ENCODE assay signal across 26 cellular contexts in genomic region chr6:70234561-70235236, GRCh38.
"Had no signal": no experiment of that assay in that cellular context is flagged by ENCODE, and none has a peak within 500 bp of the region (broad histone marks: within the 10 kb centered on the region; RNA-seq: fewer than 3 reads in every experiment).

No MANE protein-coding gene starts in this region.

- DNase-seq: activated CD4-positive, alpha-beta memory T cell treated with anti-CD3 and anti-CD28 coated beads, Interleukin-2, amount 10 ng/mL, durations not matched to agents 7 days and 5 days; activated CD4-positive, alpha-beta T cell treated with anti-CD3 and anti-CD28 coated beads for 4 hours; activated CD4-positive, alpha-beta T cell treated with anti-CD3 and anti-CD28 coated beads, Interleukin-2, amount 10 ng/mL, durations not matched to agents 7 days and 5 days; activated CD4-positive, alpha-beta T cell treated with anti-CD3 and anti-CD28 coated beads, Interleukin-2, amount 50 U/mL, for 4 hours; activated CD4-positive, CD25-positive, alpha-beta regulatory T cell; activated CD4-positive, CD25-positive, alpha-beta regulatory T cell treated with anti-CD3 and anti-CD28 coated beads, Interleukin-2, amount 50 U/mL, for 72 hours; activated effector memory CD4-positive, alpha-beta T cell treated with Interleukin-2 at 50 U/mL for 16 hours; activated gamma-delta T cell treated with Interleukin-2 at 50 U/mL for 16 hours; activated naive CD4-positive, alpha-beta T cell treated with anti-CD3 and anti-CD28 coated beads, Interleukin-2, amount 50 U/mL, for 16 hours; activated naive CD4-positive, alpha-beta T cell treated with Interleukin-2 at 50 U/mL for 16 hours; activated T-cell treated with anti-CD3 and anti-CD28 coated beads, Interleukin-2, amount 50 U/mL, for 4 hours; amniotic stem cell; anterior cingulate cortex; brain microvascular endothelial cell; cortex of kidney; dermis blood vessel endothelial cell; effector CD4-positive, alpha-beta T cell; effector memory CD8-positive, alpha-beta T cell; esophagus squamous epithelium; foreskin melanocyte; heart right ventricle; T-helper 2 cell had no signal

- H3K4me1 Mint-ChIP-seq: activated CD4-positive, alpha-beta memory T cell treated with anti-CD3 and anti-CD28 coated beads, Interleukin-2, amount 10 ng/mL, durations not matched to agents 7 days and 5 days; activated CD4-positive, alpha-beta T cell treated with anti-CD3 and anti-CD28 coated beads, Interleukin-2, amount 10 ng/mL, durations not matched to agents 7 days and 5 days; activated T-helper 17 cell treated with anti-CD3 and anti-CD28 coated beads, Interleukin-2, amount 50 U/mL, for 72 hours; central memory CD8-positive, alpha-beta T cell had no signal

- H3K4me3 Mint-ChIP-seq: activated CD4-positive, alpha-beta memory T cell treated with anti-CD3 and anti-CD28 coated beads, Interleukin-2, amount 10 ng/mL, durations not matched to agents 7 days and 5 days; activated CD4-positive, alpha-beta T cell treated with anti-CD3 and anti-CD28 coated beads, Interleukin-2, amount 10 ng/mL, durations not matched to agents 7 days and 5 days; activated naive CD8-positive, alpha-beta T cell; activated T-cell treated with anti-CD3 and anti-CD28 coated beads, Interleukin-2, amount 50 U/mL, for 4 hours; activated T-helper 17 cell treated with anti-CD3 and anti-CD28 coated beads, Interleukin-2, amount 50 U/mL, for 72 hours; central memory CD8-positive, alpha-beta T cell; effector memory CD8-positive, alpha-beta T cell had no signal

- H3K4me1 ChIP-seq: esophagus squamous epithelium, heart right ventricle had no signal

- H3K27ac Mint-ChIP-seq: activated CD4-positive, alpha-beta memory T cell treated with anti-CD3 and anti-CD28 coated beads, Interleukin-2, amount 10 ng/mL, durations not matched to agents 7 days and 5 days; activated CD4-positive, alpha-beta T cell treated with anti-CD3 and anti-CD28 coated beads, Interleukin-2, amount 10 ng/mL, durations not matched to agents 7 days and 5 days; activated naive CD8-positive, alpha-beta T cell; activated T-helper 17 cell treated with anti-CD3 and anti-CD28 coated beads, Interleukin-2, amount 50 U/mL, for 72 hours; effector memory CD8-positive, alpha-beta T cell had no signal

- H3K36me3 ChIP-seq: brain microvascular endothelial cell, esophagus squamous epithelium, gastroesophageal sphincter, heart right ventricle had no signal

- ATAC-seq: activated T-cell treated with anti-CD3 and anti-CD28 coated beads, Interleukin-2, amount 50 U/mL, for 4 hours; activated T-helper 17 cell treated with anti-CD3 and anti-CD28 coated beads, Interleukin-2, amount 50 U/mL, for 72 hours; effector memory CD8-positive, alpha-beta T cell; gastroesophageal sphincter; heart right ventricle had no signal

- H3K27ac ChIP-seq: brain microvascular endothelial cell, esophagus squamous epithelium, gastroesophageal sphincter, heart right ventricle had no signal

- H3K4me3 ChIP-seq: esophagus squamous epithelium, gastroesophageal sphincter, heart right ventricle had no signal

- H3K9me3 Mint-ChIP-seq: activated CD4-positive, alpha-beta memory T cell treated with anti-CD3 and anti-CD28 coated beads, Interleukin-2, amount 10 ng/mL, durations not matched to agents 7 days and 5 days; activated CD4-positive, alpha-beta T cell treated with anti-CD3 and anti-CD28 coated beads, Interleukin-2, amount 10 ng/mL, durations not matched to agents 7 days and 5 days; activated T-cell treated with anti-CD3 and anti-CD28 coated beads, Interleukin-2, amount 50 U/mL, for 4 hours; activated T-helper 17 cell treated with anti-CD3 and anti-CD28 coated beads, Interleukin-2, amount 50 U/mL, for 72 hours; central memory CD8-positive, alpha-beta T cell; effector memory CD8-positive, alpha-beta T cell had no signal

- H3K27me3 ChIP-seq: brain microvascular endothelial cell, esophagus squamous epithelium, gastroesophageal sphincter, heart right ventricle had no signal

- H3K36me3 Mint-ChIP-seq: activated naive CD8-positive, alpha-beta T cell had no signal

- H3K9me3 ChIP-seq: esophagus squamous epithelium, gastroesophageal sphincter, heart right ventricle had no signal
